22 cellular contexts compared by ENCODE assay signal in genomic region chr7:5451391-5451790, GRCh38. TPM values are rescaled to one million over a fixed set of nuclear protein-coding genes. Genes with fewer than 3 reads are reported as not detected.
DNase-seq lines count a peak whose midpoint lies in the region; ATAC-seq and TF ChIP-seq lines count a peak whose summit lies in the region.
"Had no signal": no experiment of that assay in that cellular context is flagged by ENCODE, and none has a peak within 500 bp of the region (broad histone marks: within the 10 kb centered on the region; RNA-seq: fewer than 3 reads in every experiment).

No MANE protein-coding gene starts in this region.

- TF ChIP-seq EP300 in SK-N-SH (IDR thresholded peaks at IDR 0.05; ENCODE audit: borderline replicate concordance in 1 of 2, low read depth in 1 of 2, low read length in 1 of 2) = no peak

- H3K27me3 ChIP-seq in SK-N-SH (ENCODE audit: insufficient read depth) = no peaks in the 10 kb centered on the region
- no peaks in the 10 kb centered on the region for H3K27me3 ChIP-seq in NT2/D1 (ENCODE audit: insufficient read depth, insufficient read length)
- H3K27me3 ChIP-seq: esophagus muscularis mucosa, foreskin keratinocyte had no signal

- H3K27ac ChIP-seq in SK-N-SH (ENCODE audit: low read depth in 2 of 2, low read length in 1 of 2) = no peak overlapping the region
- H3K27ac ChIP-seq: 22Rv1, esophagus muscularis mucosa, foreskin keratinocyte, heart right ventricle had no signal

- ATAC-seq in SK-N-SH treated with all-trans-retinoic acid at 6 μM for 48 hours = peak; percentile 2; the same call in 2 of the 3 replicates
- no peak for ATAC-seq in HG03045 (IDR thresholded peaks at IDR 0.05; ENCODE audit: unreplicated experiment)

- peaks cover 16% of the 10 kb centered on the region for H3F3A ChIP-seq in SK-N-SH (replicated peaks; ENCODE audit: insufficient read depth)

- H3K79me2 ChIP-seq in SK-N-SH (ENCODE audit: insufficient read depth) = no peaks in the 10 kb centered on the region

- peak overlapping the region; percentile 18 for H3K27ac Mint-ChIP-seq in dendritic cell treated with granulocyte-macrophage colony-stimulating factor and Interleukin-4, amounts not matched to agents 40 ng/mL and 50 ng/mL, for 4 days
- peak overlapping the region; percentile 41 for H3K27ac Mint-ChIP-seq in progenitor cell of endocrine pancreas
- H3K27ac Mint-ChIP-seq: activated naive CD8-positive, alpha-beta T cell treated with anti-CD3 and anti-CD28 coated beads, Interleukin-2, amount 50 U/mL, for 24 hours; mesothelial cell of epicardium; type B pancreatic cell; WTC11 had no signal

- intact Hi-C loops in dendritic cell treated with granulocyte-macrophage colony-stimulating factor and Interleukin-4, amounts not matched to agents 40 ng/mL and 50 ng/mL, for 4 days (cut with micrococcal nuclease) = loop anchor here (10.0 kb wide), 1 partner anchor 87 kb away; no protein-coding TSS in a partner anchor

- H3K4me1 Mint-ChIP-seq in dendritic cell treated with granulocyte-macrophage colony-stimulating factor and Interleukin-4, amounts not matched to agents 40 ng/mL and 50 ng/mL, for 4 days (ENCODE audit: low read depth) = peaks cover 21% of the 10 kb centered on the region
- peaks cover 3% of the 10 kb centered on the region for H3K4me1 Mint-ChIP-seq in progenitor cell of endocrine pancreas (ENCODE audit: low read depth)

- H3K27me3 Mint-ChIP-seq in dendritic cell treated with granulocyte-macrophage colony-stimulating factor and Interleukin-4, amounts not matched to agents 40 ng/mL and 50 ng/mL, for 4 days = peaks cover 37% of the 10 kb centered on the region
- peaks cover 29% of the 10 kb centered on the region for H3K27me3 Mint-ChIP-seq in progenitor cell of endocrine pancreas

- no peaks in the 10 kb centered on the region for H3K9me2 ChIP-seq in SK-N-SH

- H2AFZ ChIP-seq in SK-N-SH (ENCODE audit: low read depth) = no peak overlapping the region

- H3K36me3 ChIP-seq in SK-N-SH (replicated peaks in 1 of 2; ENCODE audit: control insufficient read depth in 1 of 2, insufficient read depth in 2 of 2, low read length in 1 of 2) (no peaks in the 10 kb centered on the region), NT2/D1 (ENCODE audit: insufficient read depth, insufficient read length, low read length) (no peaks in the 10 kb centered on the region)
- H3K36me3 ChIP-seq: esophagus muscularis mucosa, heart right ventricle had no signal

- no peaks in the 10 kb centered on the region for H3K9me3 Mint-ChIP-seq in dendritic cell treated with granulocyte-macrophage colony-stimulating factor and Interleukin-4, amounts not matched to agents 40 ng/mL and 50 ng/mL, for 4 days
- no peaks in the 10 kb centered on the region for H3K9me3 Mint-ChIP-seq in progenitor cell of endocrine pancreas (ENCODE audit: low read depth)
- H3K9me3 Mint-ChIP-seq: activated naive CD8-positive, alpha-beta T cell treated with anti-CD3 and anti-CD28 coated beads, Interleukin-2, amount 50 U/mL, for 24 hours; activated T-cell treated with anti-CD3 and anti-CD28 coated beads, Interleukin-2, amount 50 U/mL, for 4 hours; mesothelial cell of epicardium; type B pancreatic cell; WTC11 had no signal

- H4K20me1 ChIP-seq in SK-N-SH (ENCODE audit: insufficient read depth) = no peaks in the 10 kb centered on the region

- DNase-seq in SK-N-SH = no peak
- DNase-seq in NT2/D1 (ENCODE audit: low read depth, low spot score) = no peak
- DNase-seq in progenitor cell of endocrine pancreas (ENCODE audit: low spot score, unreplicated experiment) = no peak
- DNase-seq in HT-29 (ENCODE audit: low spot score) = no peak
- no peak for DNase-seq in mucosa of gallbladder (ENCODE audit: low spot score)
- DNase-seq: DMS79, foreskin keratinocyte, GOT3, naive B cell, NCI-H446, NCI-H748 treated with DMSO at 0.1 percent for 48 hours had no signal

- CTCF ChIA-PET in SK-N-SH (lab: Yijun Ruan, JAX) = interaction anchor here (0.7 to 8.1 kb wide), 39 partner anchors 10 to 622 kb away, joined by 3 to 150 read pairs (median 6); no protein-coding TSS in a partner anchor

- H3K4me3 ChIP-seq in SK-N-SH (ENCODE audit: low read depth in 2 of 2, low read length in 1 of 2) = no peak overlapping the region
- no peak overlapping the region for H3K4me3 ChIP-seq in NT2/D1 (ENCODE audit: insufficient read length, low read depth)
- H3K4me3 ChIP-seq: esophagus muscularis mucosa, heart right ventricle had no signal

- no peak for TF ChIP-seq RAD21 in SK-N-SH (IDR thresholded peaks at IDR 0.05; ENCODE audit: low read length)

- no peak overlapping the region for H3K9ac ChIP-seq in SK-N-SH
- peak overlapping the region; percentile 25 for H3K9ac ChIP-seq in NT2/D1 (ENCODE audit: insufficient read length, low read depth)

- no peaks in the 10 kb centered on the region for H3K9me3 ChIP-seq in SK-N-SH
- H3K9me3 ChIP-seq in NT2/D1 (ENCODE audit: insufficient read depth, low read length) = no peaks in the 10 kb centered on the region
- H3K9me3 ChIP-seq: esophagus muscularis mucosa, heart right ventricle had no signal

- H3K4me3 Mint-ChIP-seq in dendritic cell treated with granulocyte-macrophage colony-stimulating factor and Interleukin-4, amounts not matched to agents 40 ng/mL and 50 ng/mL, for 4 days = no peak overlapping the region
- H3K4me3 Mint-ChIP-seq in progenitor cell of endocrine pancreas (ENCODE audit: low read depth) = no peak overlapping the region
- H3K4me3 Mint-ChIP-seq: activated naive CD8-positive, alpha-beta T cell treated with anti-CD3 and anti-CD28 coated beads, Interleukin-2, amount 50 U/mL, for 24 hours; activated T-cell treated with anti-CD3 and anti-CD28 coated beads, Interleukin-2, amount 50 U/mL, for 4 hours; mesothelial cell of epicardium; naive B cell; type B pancreatic cell; WTC11 had no signal

- H3K4me2 ChIP-seq in SK-N-SH = no peak overlapping the region

- 91% methylated on average over 13 of the region's 13 CpGs for WGBS in SK-N-SH (ENCODE audit: low lambda C conversion rate)

- H3K4me1 ChIP-seq in SK-N-SH (ENCODE audit: control insufficient read depth in 1 of 2, insufficient read depth in 2 of 2, low read depth in 1 of 2, low read length in 1 of 2) (peaks cover 0 to 3% of the 10 kb centered on the region in 2 experiments; a peak in 1 of 4 replicates), NT2/D1 (ENCODE audit: insufficient read depth, insufficient read length) (peaks cover 15% of the 10 kb centered on the region)

- TF ChIP-seq CTCF in SK-N-SH (IDR thresholded peaks at IDR 0.05) = no peak
- TF ChIP-seq CTCF in progenitor cell of endocrine pancreas (IDR thresholded peaks at IDR 0.05; ENCODE audit: unreplicated experiment) = no peak

- H3K36me3 Mint-ChIP-seq in dendritic cell treated with granulocyte-macrophage colony-stimulating factor and Interleukin-4, amounts not matched to agents 40 ng/mL and 50 ng/mL, for 4 days (ENCODE audit: low read depth) = no peaks in the 10 kb centered on the region
- no peaks in the 10 kb centered on the region for H3K36me3 Mint-ChIP-seq in progenitor cell of endocrine pancreas (ENCODE audit: insufficient read depth)
- H3K36me3 Mint-ChIP-seq: mesothelial cell of epicardium, type B pancreatic cell, WTC11 had no signal

- POLR2A ChIA-PET in SK-N-SH (lab: Yijun Ruan, JAX) = interaction anchor here (0.5 to 1.1 kb wide), 5 partner anchors 13 to 197 kb away, joined by 3 to 6 read pairs (median 4); no protein-coding TSS in a partner anchor

TF ChIP-seq in SK-N-SH treated with all-trans-retinoic acid at 6 μM for 48 hours, 23 proteins besides CTCF, POLR2A, EP300 and RAD21:
- TF ChIP-seq GLIS3 (CRISPR knock-in tag; IDR thresholded peaks at IDR 0.05) = no peak

TF ChIP-seq in SK-N-SH, 30 proteins besides CTCF, POLR2A, EP300 and RAD21 (continues in another document):
- TF ChIP-seq TCF12 (IDR thresholded peaks at IDR 0.05) (no peak), JUND (IDR thresholded peaks at IDR 0.05) (no peak), MAX (IDR thresholded peaks at IDR 0.05; ENCODE audit: low read depth) (no peak), FOXJ3 (CRISPR knock-in tag; IDR thresholded peaks at IDR 0.05) (no peak), GABPA (IDR thresholded peaks at IDR 0.05; ENCODE audit: low read depth) (no peak), ZBTB33 (IDR thresholded peaks at IDR 0.05; ENCODE audit: borderline replicate concordance, low read depth) (no peak), SIN3A (IDR thresholded peaks at IDR 0.05; ENCODE audit: borderline replicate concordance, low read depth, low read length) (no peak), NRF1 (IDR thresholded peaks at IDR 0.05; ENCODE audit: low read depth, low read length) (no peak), RXRA (IDR thresholded peaks at IDR 0.05; ENCODE audit: borderline replicate concordance, low read depth) (no peak), POLR2AphosphoS5 (IDR thresholded peaks at IDR 0.05; ENCODE audit: low read depth, low read length) (no peak), USF1 (IDR thresholded peaks at IDR 0.05; ENCODE audit: borderline replicate concordance, low read depth) (no peak)

RNA-seq across cellular contexts. Expression of gene TNRC18, which starts 27.8 kb away (rescaled TPM):
- polyA plus RNA-seq in SK-N-SH (2012; rRNA removed) = 19.9 and 34.4 TPM in 2 replicates
- 20.4 and 25.5 TPM in 2 replicates for polyA plus RNA-seq in SK-N-SH (2012; cell fraction: cytosol; rRNA removed)
- 78.0 and 126 TPM in 2 replicates for polyA plus RNA-seq in SK-N-SH (2012; cell fraction: nucleus; rRNA removed)
- 190 and 197 TPM in 2 replicates for total RNA-seq in progenitor cell of endocrine pancreas
- 93.2 and 121 TPM in 2 replicates for total RNA-seq in HT-29 (2014; rRNA removed; shearing (Covaris generic))
- total RNA-seq in mucosa of gallbladder = 171 TPM
